In the genomic region with DNA sequence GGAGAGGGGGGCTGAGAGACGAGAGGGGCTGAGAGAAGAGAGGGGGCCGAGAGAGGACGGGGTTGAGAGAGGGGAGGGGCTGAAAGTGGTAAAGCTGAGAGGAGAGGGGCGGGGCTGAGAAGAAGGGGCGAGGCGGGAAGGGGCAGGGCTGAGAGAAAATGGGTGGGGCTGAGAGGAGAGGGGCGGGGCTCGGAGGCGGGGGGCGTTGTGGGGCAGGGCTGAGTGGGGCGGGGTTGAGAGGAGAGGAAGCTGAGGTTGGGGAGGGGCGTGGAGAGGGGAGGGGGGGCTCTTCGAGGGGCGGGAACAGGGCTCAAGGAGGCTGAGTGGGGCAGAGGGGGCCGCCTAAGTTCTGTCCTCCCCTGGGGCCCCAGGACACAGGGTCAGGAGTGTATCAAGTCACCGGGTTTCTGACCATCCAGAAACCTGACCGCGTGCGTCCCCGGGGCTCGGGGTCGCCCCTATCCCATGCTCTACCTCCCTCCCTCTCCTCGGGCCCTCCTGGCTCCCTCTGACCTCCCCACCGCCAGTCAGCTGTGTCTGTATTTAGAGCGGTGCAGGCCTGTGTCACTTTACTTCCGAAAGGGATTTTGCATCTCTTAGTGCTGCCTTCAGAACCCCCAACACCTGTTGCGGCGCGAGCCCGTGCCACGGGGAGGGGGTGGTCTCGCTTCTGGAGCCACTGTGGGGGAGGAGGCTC, we compare ENCODE assay signal across 8 cellular contexts. TPM values are rescaled to one million over a fixed set of nuclear protein-coding genes. Genes with fewer than 3 reads are reported as not detected.
A peak's percentile ranks its signal among the peaks of the same experiment; 100 is the strongest.
DNase-seq lines count a peak whose midpoint lies in the region; ATAC-seq, FAIRE-seq and TF ChIP-seq lines count a peak whose summit lies in the region.

No MANE protein-coding gene starts in this region.

- H3K4me2 ChIP-seq in HCT116 (ENCODE audit: low read length): peak overlapping the region; percentile 66
- H3K4me2 ChIP-seq in HepG2 (ENCODE audit: low read depth, low read length): peak overlapping the region; percentile 78

- peaks cover 6 to 19% of the 10 kb centered on the region in 2 experiments for H3K4me1 ChIP-seq in HCT116 (ENCODE audit: control insufficient read depth in 1 of 2, insufficient read depth in 2 of 2, low read length in 2 of 2)
- H3K4me1 ChIP-seq in RWPE2 (ENCODE audit: insufficient read depth, poor library complexity, severe bottlenecking): no peaks in the 10 kb centered on the region
- H3K4me1 ChIP-seq in HepG2 (ENCODE audit: insufficient read depth, low read length): peaks cover 32% of the 10 kb centered on the region

- TF ChIP-seq POLR2A in HCT116 (IDR thresholded peaks at IDR 0.05; ENCODE audit: borderline replicate concordance, extremely low read depth, insufficient read depth, insufficient read length): no peak
- TF ChIP-seq POLR2A in HepG2 (IDR thresholded peaks at IDR 0.05; ENCODE audit: insufficient read depth in 1 of 2, low read depth in 2 of 2, low read length in 2 of 2): no peak

- peak; percentile 83 for ATAC-seq in HCT116
- ATAC-seq in RWPE2 (ENCODE audit: low read depth): peak; percentile 53
- ATAC-seq in activated naive CD8-positive, alpha-beta T cell treated with anti-CD3 and anti-CD28 coated beads, Interleukin-2, amount 10 ng/mL, durations not matched to agents 7 days and 5 days (ENCODE audit: low read depth): peak; percentile 78
- ATAC-seq in HepG2: peak; percentile 73
- no peak for ATAC-seq in GM18868 (IDR thresholded peaks at IDR 0.05; ENCODE audit: unreplicated experiment)

- no peaks in the 10 kb centered on the region for H3K9me2 ChIP-seq in HCT116 (ENCODE audit: insufficient read depth)

- peaks cover 2% of the 10 kb centered on the region for H3K4me1 Mint-ChIP-seq in activated naive CD8-positive, alpha-beta T cell treated with anti-CD3 and anti-CD28 coated beads, Interleukin-2, amount 10 ng/mL, durations not matched to agents 7 days and 5 days
- H3K4me1 Mint-ChIP-seq in type B pancreatic cell (ENCODE audit: unreplicated experiment): no peaks in the 10 kb centered on the region

- no peak for TF ChIP-seq CTCF in HCT116 (IDR thresholded peaks at IDR 0.05 in 2 of 3, conservative IDR thresholded peaks at IDR 0.05 in 1 of 3; ENCODE audit: borderline replicate concordance in 1 of 3, insufficient read depth in 1 of 3, low read depth in 2 of 3, low read length in 2 of 3)
- no peak for TF ChIP-seq CTCF in RWPE2 (IDR thresholded peaks at IDR 0.05; ENCODE audit: poor library complexity, severe bottlenecking)
- no peak for TF ChIP-seq CTCF in HepG2 (CRISPR knock-in tag; IDR thresholded peaks at IDR 0.05)
- TF ChIP-seq CTCF in type B pancreatic cell (conservative IDR thresholded peaks at IDR 0.05): no peak

- H3K27ac ChIP-seq in HCT116 (ENCODE audit: low read depth, low read length) (peak overlapping the region; percentile 38; the same call in 1 of the 2 replicates), RWPE2 (ENCODE audit: poor library complexity, severe bottlenecking) (no peak overlapping the region), HepG2 (ENCODE audit: extremely low read length, insufficient read depth, low read length) (no peak overlapping the region)

- no peaks in the 10 kb centered on the region for H3K27me3 ChIP-seq in HCT116 (ENCODE audit: insufficient read depth, low read length)
- H3K27me3 ChIP-seq in RWPE2 (ENCODE audit: insufficient read depth, poor library complexity, severe bottlenecking): no peaks in the 10 kb centered on the region
- peaks cover 0 to 7% of the 10 kb centered on the region in 2 experiments; a peak in 3 of 5 replicates for H3K27me3 ChIP-seq in HepG2 (ENCODE audit: control insufficient read depth in 1 of 2, insufficient read depth in 2 of 2, low read length in 2 of 2)

- peak overlapping the region; percentile 38 for H3K27ac Mint-ChIP-seq in activated naive CD8-positive, alpha-beta T cell treated with anti-CD3 and anti-CD28 coated beads, Interleukin-2, amount 10 ng/mL, durations not matched to agents 7 days and 5 days
- H3K27ac Mint-ChIP-seq in type B pancreatic cell: no peak overlapping the region

- H3K4me3 ChIP-seq in HCT116 (replicated peaks in 1 of 2; ENCODE audit: low read depth in 1 of 2, low read length in 2 of 2) (peak overlapping the region; percentile 31 to 38), RWPE2 (ENCODE audit: severe bottlenecking) (peak overlapping the region; percentile 7), HepG2 (replicated peaks in 1 of 3; ENCODE audit: insufficient read depth in 1 of 3, low read depth in 2 of 3, low read length in 3 of 3) (peak overlapping the region; percentile 24 to 66 (median 38); a peak in 4 of 6 replicates)

- H3K79me2 ChIP-seq in HCT116 (ENCODE audit: insufficient read depth, low read length): no peaks in the 10 kb centered on the region
- H3K79me2 ChIP-seq in HepG2 (ENCODE audit: insufficient read depth, low read length): no peaks in the 10 kb centered on the region

- RAD21 ChIA-PET in HCT116 (lab: Charles Lee; ENCODE audit: low non-redundant PET in 1 of 2, low total read pairs in 2 of 2, uncharacterized antibody in 2 of 2, unreplicated experiment in 2 of 2): interaction anchor here (0.6 to 1.1 kb wide), 2 partner anchors 10 to 18 kb away, joined by 3 to 7 read pairs; no protein-coding TSS in a partner anchor

- peaks cover 42% of the 10 kb centered on the region for H3K27me3 Mint-ChIP-seq in activated naive CD8-positive, alpha-beta T cell treated with anti-CD3 and anti-CD28 coated beads, Interleukin-2, amount 10 ng/mL, durations not matched to agents 7 days and 5 days
- H3K27me3 Mint-ChIP-seq in type B pancreatic cell: peaks cover 18% of the 10 kb centered on the region

- no peaks in the 10 kb centered on the region for H4K20me1 ChIP-seq in HCT116 (ENCODE audit: insufficient read depth)
- no peaks in the 10 kb centered on the region for H4K20me1 ChIP-seq in HepG2 (ENCODE audit: insufficient read depth, low read length)

- H3K9ac ChIP-seq in HCT116 (ENCODE audit: low read length) (peak overlapping the region; percentile 30; the same call in 1 of the 2 replicates), HepG2 (ENCODE audit: insufficient read depth, low read depth, low read length) (no peak overlapping the region)

- H3K36me3 ChIP-seq in HCT116 (ENCODE audit: control insufficient read depth in 1 of 2, insufficient read depth in 2 of 2, low read length in 2 of 2) (no peaks in the 10 kb centered on the region), RWPE2 (ENCODE audit: low read depth) (no peaks in the 10 kb centered on the region), HepG2 (replicated peaks in 1 of 2; ENCODE audit: control insufficient read depth in 1 of 2, insufficient read depth in 2 of 2, low read length in 2 of 2) (no peaks in the 10 kb centered on the region)

- DNase-seq in ACHN (peak; percentile 65), HCT116 (ENCODE audit: low read depth, low spot score) (no peak), RWPE2 (ENCODE audit: low spot score) (no peak), HepG2 (ENCODE audit: low spot score) (no peak), type B pancreatic cell (ENCODE audit: extremely low spot score, unreplicated experiment) (peak; percentile 79), ureter (ENCODE audit: low spot score) (no peak)
- no peak for DNase-seq in activated naive CD8-positive, alpha-beta T cell treated with anti-CD3 and anti-CD28 coated beads, Interleukin-2, amount 10 ng/mL, durations not matched to agents 7 days and 5 days

- in situ Hi-C loops in ACHN (cut with HindIII; ENCODE audit: low pct_ligation_motif_present, low pct_unique_long_range_greater_than_20kb, low sequenced_read_pairs) (no loop called here), HepG2 (cut with HindIII; ENCODE audit: extremely low pct_ligation_motif_present, low pct_unique_long_range_greater_than_20kb) (no loop called here)

- CTCF ChIA-PET in HCT116 (lab: Charles Lee): interaction anchor here (0.6 to 1.7 kb wide), 6 partner anchors 9 to 193 kb away, joined by 3 to 4 read pairs (median 4); partner anchors contain the start of gene FEM1A
- CTCF ChIA-PET in HepG2 (lab: Yijun Ruan, JAX; ENCODE audit: low intra/inter-chr PET ratio, low total read pairs): no interaction called here

- peak overlapping the region; percentile 50 for H3K4me3 Mint-ChIP-seq in activated naive CD8-positive, alpha-beta T cell treated with anti-CD3 and anti-CD28 coated beads, Interleukin-2, amount 10 ng/mL, durations not matched to agents 7 days and 5 days
- peak overlapping the region; percentile 77 for H3K4me3 Mint-ChIP-seq in type B pancreatic cell

- intact Hi-C loops in HCT116 (cut with micrococcal nuclease): no loop called here
- intact Hi-C loops in HepG2 (cut with micrococcal nuclease; ENCODE audit: unreplicated experiment): no loop called here

- no peaks in the 10 kb centered on the region for H3K9me3 ChIP-seq in HCT116 (ENCODE audit: control insufficient read depth in 1 of 2, insufficient read depth in 1 of 2, low read depth in 1 of 2, low read length in 2 of 2)
- no peaks in the 10 kb centered on the region for H3K9me3 ChIP-seq in RWPE2 (ENCODE audit: severe bottlenecking)
- no peaks in the 10 kb centered on the region for H3K9me3 ChIP-seq in HepG2 (ENCODE audit: low read length)

- TF ChIP-seq RAD21 in HCT116 (IDR thresholded peaks at IDR 0.05; ENCODE audit: low read depth) (no peak), HepG2 (CRISPR knock-in tag; IDR thresholded peaks at IDR 0.05) (no peak)

- TF ChIP-seq EP300 in HepG2 (IDR thresholded peaks at IDR 0.05; ENCODE audit: low read depth in 2 of 2, low read length in 2 of 2) (no peak), HepG2 (CRISPR knock-in tag; IDR thresholded peaks at IDR 0.05; ENCODE audit: borderline replicate concordance) (no peak)

- BruUV-seq in HCT116 (replicated peaks; lab: Mats Ljungman, UMichigan): no TSS peak
- BruUV-seq in HepG2 (replicated peaks; lab: Mats Ljungman, UMichigan): no TSS peak

- H3K36me3 Mint-ChIP-seq in activated naive CD8-positive, alpha-beta T cell treated with anti-CD3 and anti-CD28 coated beads, Interleukin-2, amount 10 ng/mL, durations not matched to agents 7 days and 5 days: no peaks in the 10 kb centered on the region
- no peaks in the 10 kb centered on the region for H3K36me3 Mint-ChIP-seq in type B pancreatic cell

- H3K9me3 Mint-ChIP-seq in activated naive CD8-positive, alpha-beta T cell treated with anti-CD3 and anti-CD28 coated beads, Interleukin-2, amount 10 ng/mL, durations not matched to agents 7 days and 5 days: no peaks in the 10 kb centered on the region
- H3K9me3 Mint-ChIP-seq in type B pancreatic cell: no peaks in the 10 kb centered on the region

- FAIRE-seq in HepG2 (lab: Jason Lieb, UNC): no peak

- WGBS in HepG2 (ENCODE audit: low lambda C conversion rate): 9% methylated on average over 23 of the region's 32 CpGs

- H2AFZ ChIP-seq in HCT116 (ENCODE audit: low read depth, low read length, poor library complexity, severe bottlenecking) (no peak overlapping the region), HepG2 (ENCODE audit: low read length) (no peak overlapping the region)

- POLR2A ChIA-PET in HCT116 (lab: Charles Lee): interaction anchor here (0.6 to 1.3 kb wide), 4 partner anchors 9 to 15 kb away, joined by 3 to 4 read pairs (median 3); no protein-coding TSS in a partner anchor
- POLR2A ChIA-PET in activated naive CD8-positive, alpha-beta T cell treated with anti-CD3 and anti-CD28 coated beads, Interleukin-2, amount 10 ng/mL, durations not matched to agents 7 days and 5 days (lab: Charles Lee): interaction anchor here (0.8 kb wide), 1 partner anchor 37 kb away, joined by 3 read pairs; no protein-coding TSS in a partner anchor
- POLR2A ChIA-PET in HepG2 (lab: Yijun Ruan, JAX): no interaction called here

RNA-seq across cellular contexts. Expression of gene SEMA6B, which starts 38.6 kb away (rescaled TPM):
- 58.4 TPM for total RNA-seq in HCT116 (2021; ENCODE audit: unreplicated experiment)
- 60.5 and 70.5 TPM in 2 replicates for polyA plus RNA-seq in HCT116 (2012)
- 1 to 10 TPM in 1 of 2 experiments, under 1 TPM in 1; 1.00 to 1.3 TPM for total RNA-seq in activated naive CD8-positive, alpha-beta T cell treated with anti-CD3 and anti-CD28 coated beads, Interleukin-2, amount 10 ng/mL, durations not matched to agents 7 days and 5 days
- total RNA-seq in HepG2 (2016; rRNA removed; fragmentation: Illumina TruSeq; extraction: Trizol): 37.0 and 67.1 TPM in 2 replicates
- 14.3 and 14.5 TPM in 2 replicates for total RNA-seq in HepG2 (2016; cell fraction: cytosol; rRNA removed; fragmentation: Illumina TruSeq; extraction: Trizol; ENCODE audit: low read depth)
- total RNA-seq in HepG2 (2016; cell fraction: insoluble cytoplasmic fraction; rRNA removed; fragmentation: Illumina TruSeq; extraction: Trizol): 29.9 and 68.6 TPM in 2 replicates
- 59.5 and 62.2 TPM in 2 replicates for total RNA-seq in HepG2 (2016; cell fraction: membrane; rRNA removed; fragmentation: Illumina TruSeq; extraction: Trizol)
- total RNA-seq in HepG2 (2016; cell fraction: nucleus; rRNA removed; fragmentation: Illumina TruSeq; extraction: Trizol): 51.6 and 59.6 TPM in 2 replicates
- polyA plus RNA-seq in HepG2 (2011; rRNA removed): 45.5 and 56.2 TPM in 2 replicates
- 55.1 and 78.1 TPM in 2 replicates for polyA plus RNA-seq in HepG2 (2011; cell fraction: cytosol; rRNA removed)
- 60.7 and 73.5 TPM in 2 replicates for polyA plus RNA-seq in HepG2 (2011; cell fraction: nucleus; rRNA removed)
- polyA plus RNA-seq in HepG2 (2012): 31.8 and 42.2 TPM in 2 replicates
- 17.9 and 18.2 TPM in 2 replicates for polyA plus RNA-seq in HepG2 (2016; cell fraction: cytosol; fragmentation: Illumina TruSeq; extraction: Trizol; ENCODE audit: low read depth)
- polyA plus RNA-seq in HepG2 (2016; cell fraction: insoluble cytoplasmic fraction; fragmentation: Illumina TruSeq; extraction: Trizol; ENCODE audit: low read depth): 55.9 and 71.2 TPM in 2 replicates
- polyA plus RNA-seq in HepG2 (2016; cell fraction: membrane; fragmentation: Illumina TruSeq; extraction: Trizol; ENCODE audit: low read depth): 62.0 and 68.4 TPM in 2 replicates
- 120 and 123 TPM in 2 replicates for polyA plus RNA-seq in HepG2 (2016; cell fraction: nucleus; fragmentation: Illumina TruSeq; extraction: Trizol; ENCODE audit: insufficient read depth, low read depth)
- polyA minus RNA-seq in HepG2 (2011; rRNA and poly(A)+ RNA removed; ENCODE audit: low replicate concordance): 0.23 and 250 TPM in 2 replicates
- 72.0 and 86.5 TPM in 2 replicates for polyA minus RNA-seq in HepG2 (2011; cell fraction: cytosol; rRNA and poly(A)+ RNA removed)
- 23.2 and 24.5 TPM in 2 replicates for polyA minus RNA-seq in HepG2 (2011; cell fraction: nucleus; rRNA and poly(A)+ RNA removed)
- 1.7 and 9.5 TPM in 2 replicates for total RNA-seq in type B pancreatic cell (ENCODE audit: low replicate concordance)
- 12.3 TPM for total RNA-seq in ureter

RNA-seq across cellular contexts. Expression of gene TNFAIP8L1, which starts 41.2 kb away (rescaled TPM):
- total RNA-seq in HCT116 (2021; ENCODE audit: unreplicated experiment) (22.2 TPM), HepG2 (2016; rRNA removed; fragmentation: Illumina TruSeq; extraction: Trizol) (18.9 and 21.4 TPM in 2 replicates), type B pancreatic cell (ENCODE audit: low replicate concordance) (4.3 and 8.9 TPM in 2 replicates), ureter (3.9 TPM)
- 19.5 and 24.0 TPM in 2 replicates for polyA plus RNA-seq in HCT116 (2012)
- 10 to 100 TPM; 18.9 to 19.5 TPM for total RNA-seq in activated naive CD8-positive, alpha-beta T cell treated with anti-CD3 and anti-CD28 coated beads, Interleukin-2, amount 10 ng/mL, durations not matched to agents 7 days and 5 days
- total RNA-seq in HepG2 (2016; cell fraction: cytosol; rRNA removed; fragmentation: Illumina TruSeq; extraction: Trizol; ENCODE audit: low read depth): 5.7 and 6.2 TPM in 2 replicates
- 15.8 and 20.8 TPM in 2 replicates for total RNA-seq in HepG2 (2016; cell fraction: insoluble cytoplasmic fraction; rRNA removed; fragmentation: Illumina TruSeq; extraction: Trizol)
- total RNA-seq in HepG2 (2016; cell fraction: membrane; rRNA removed; fragmentation: Illumina TruSeq; extraction: Trizol): 17.1 and 17.6 TPM in 2 replicates
- total RNA-seq in HepG2 (2016; cell fraction: nucleus; rRNA removed; fragmentation: Illumina TruSeq; extraction: Trizol): 9.7 and 12.6 TPM in 2 replicates
- polyA plus RNA-seq in HepG2 (2011; rRNA removed): 13.4 and 14.2 TPM in 2 replicates
- 16.1 and 16.8 TPM in 2 replicates for polyA plus RNA-seq in HepG2 (2011; cell fraction: cytosol; rRNA removed)
- 7.6 and 8.4 TPM in 2 replicates for polyA plus RNA-seq in HepG2 (2011; cell fraction: nucleus; rRNA removed)
- polyA plus RNA-seq in HepG2 (2012): 11.6 and 15.1 TPM in 2 replicates
- 5.3 and 5.7 TPM in 2 replicates for polyA plus RNA-seq in HepG2 (2016; cell fraction: cytosol; fragmentation: Illumina TruSeq; extraction: Trizol; ENCODE audit: low read depth)
- polyA plus RNA-seq in HepG2 (2016; cell fraction: insoluble cytoplasmic fraction; fragmentation: Illumina TruSeq; extraction: Trizol; ENCODE audit: low read depth): 20.0 and 23.7 TPM in 2 replicates
- polyA plus RNA-seq in HepG2 (2016; cell fraction: membrane; fragmentation: Illumina TruSeq; extraction: Trizol; ENCODE audit: low read depth): 13.6 and 14.4 TPM in 2 replicates
- polyA plus RNA-seq in HepG2 (2016; cell fraction: nucleus; fragmentation: Illumina TruSeq; extraction: Trizol; ENCODE audit: insufficient read depth, low read depth): 15.4 and 17.2 TPM in 2 replicates
- polyA minus RNA-seq in HepG2 (2011; rRNA and poly(A)+ RNA removed; ENCODE audit: low replicate concordance): 2.7 and 20.5 TPM in 2 replicates
- polyA minus RNA-seq in HepG2 (2011; cell fraction: cytosol; rRNA and poly(A)+ RNA removed): 10.1 and 10.4 TPM in 2 replicates
- polyA minus RNA-seq in HepG2 (2011; cell fraction: nucleus; rRNA and poly(A)+ RNA removed): 8.8 and 9.0 TPM in 2 replicates

RNA-seq across cellular contexts. Expression of gene LRG1, which starts 58.3 kb away (rescaled TPM):
- 1.3 TPM for total RNA-seq in HCT116 (2021; ENCODE audit: unreplicated experiment)
- 0.72 and 0.83 TPM in 2 replicates for polyA plus RNA-seq in HCT116 (2012)
- not detected for total RNA-seq in activated naive CD8-positive, alpha-beta T cell treated with anti-CD3 and anti-CD28 coated beads, Interleukin-2, amount 10 ng/mL, durations not matched to agents 7 days and 5 days
- total RNA-seq in HepG2 (2016; rRNA removed; fragmentation: Illumina TruSeq; extraction: Trizol): 7.1 and 12.0 TPM in 2 replicates
- total RNA-seq in HepG2 (2016; cell fraction: cytosol; rRNA removed; fragmentation: Illumina TruSeq; extraction: Trizol; ENCODE audit: low read depth): 2.0 and 2.2 TPM in 2 replicates
- total RNA-seq in HepG2 (2016; cell fraction: insoluble cytoplasmic fraction; rRNA removed; fragmentation: Illumina TruSeq; extraction: Trizol): 5.8 and 13.0 TPM in 2 replicates
- 4.2 and 4.7 TPM in 2 replicates for total RNA-seq in HepG2 (2016; cell fraction: membrane; rRNA removed; fragmentation: Illumina TruSeq; extraction: Trizol)
- 10.2 and 12.3 TPM in 2 replicates for total RNA-seq in HepG2 (2016; cell fraction: nucleus; rRNA removed; fragmentation: Illumina TruSeq; extraction: Trizol)
- polyA plus RNA-seq in HepG2 (2011; rRNA removed): 39.3 and 48.9 TPM in 2 replicates
- polyA plus RNA-seq in HepG2 (2011; cell fraction: cytosol; rRNA removed): 33.3 and 38.7 TPM in 2 replicates
- polyA plus RNA-seq in HepG2 (2011; cell fraction: nucleus; rRNA removed): 12.1 and 16.5 TPM in 2 replicates
- polyA plus RNA-seq in HepG2 (2012): 8.4 and 14.3 TPM in 2 replicates
- 2.4 and 2.6 TPM in 2 replicates for polyA plus RNA-seq in HepG2 (2016; cell fraction: cytosol; fragmentation: Illumina TruSeq; extraction: Trizol; ENCODE audit: low read depth)
- polyA plus RNA-seq in HepG2 (2016; cell fraction: insoluble cytoplasmic fraction; fragmentation: Illumina TruSeq; extraction: Trizol; ENCODE audit: low read depth): 6.6 and 8.6 TPM in 2 replicates
- 4.2 and 4.9 TPM in 2 replicates for polyA plus RNA-seq in HepG2 (2016; cell fraction: membrane; fragmentation: Illumina TruSeq; extraction: Trizol; ENCODE audit: low read depth)
- polyA plus RNA-seq in HepG2 (2016; cell fraction: nucleus; fragmentation: Illumina TruSeq; extraction: Trizol; ENCODE audit: insufficient read depth, low read depth): 20.0 and 22.9 TPM in 2 replicates
- polyA minus RNA-seq in HepG2 (2011; rRNA and poly(A)+ RNA removed; ENCODE audit: low replicate concordance): 0.77 and 28.9 TPM in 2 replicates
- polyA minus RNA-seq in HepG2 (2011; cell fraction: cytosol; rRNA and poly(A)+ RNA removed): 12.1 and 23.5 TPM in 2 replicates
- 3.2 and 5.6 TPM in 2 replicates for polyA minus RNA-seq in HepG2 (2011; cell fraction: nucleus; rRNA and poly(A)+ RNA removed)
- 0.21 and 1.2 TPM in 2 replicates for total RNA-seq in type B pancreatic cell (ENCODE audit: low replicate concordance)
- 19.4 TPM for total RNA-seq in ureter

Comparison
In these comparisons a context has a peak if more than half of its experiments do, and no peak if none do; other contexts are left out.
1. DNase-seq: peak in ACHN (single experiment) and type B pancreatic cell (single experiment); none in HCT116 (single experiment), RWPE2 (single experiment), activated naive CD8-positive, alpha-beta T cell treated with anti-CD3 and anti-CD28 coated beads, Interleukin-2, amount 10 ng/mL, durations not matched to agents 7 days and 5 days (single experiment), HepG2 (single experiment) and ureter (single experiment).
2. Peak in every context shown above with its lines, with median percentiles within 50 percentile points of each other: H3K4me3 ChIP-seq.